ENCODE assay signal across 10 cellular contexts in genomic region chr2:128750328-128751165, GRCh38.
"Had no signal": no experiment of that assay in that cellular context is flagged by ENCODE, and none has a peak within 500 bp of the region (broad histone marks: within the 10 kb centered on the region; RNA-seq: fewer than 3 reads in every experiment).

No MANE protein-coding gene starts in this region.

- H3K9me3 ChIP-seq: heart left ventricle had no signal

- H3K27me3 ChIP-seq: cardiac muscle cell, heart left ventricle had no signal

- ATAC-seq: activated CD8-positive, alpha-beta T cell treated with anti-CD3 and anti-CD28 coated beads, Interleukin-2, amount 10 ng/mL, durations not matched to agents 7 days and 5 days; activated naive CD8-positive, alpha-beta T cell treated with anti-CD3 and anti-CD28 coated beads, Interleukin-2, amount 50 U/mL, for 24 hours; heart left ventricle had no signal

- DNase-seq: activated CD8-positive, alpha-beta T cell treated with anti-CD3 and anti-CD28 coated beads, Interleukin-2, amount 10 ng/mL, durations not matched to agents 7 days and 5 days; activated naive CD4-positive, alpha-beta T cell treated with Interleukin-2 at 50 U/mL for 16 hours; activated naive CD8-positive, alpha-beta T cell treated with anti-CD3 and anti-CD28 coated beads, Interleukin-2, amount 50 U/mL, for 24 hours; heart left ventricle; kidney; stimulated activated CD4-positive, alpha-beta T cell treated with anti-CD3 and anti-CD28 coated beads, Interleukin-1b, Interleukin-23, amount 100 ng/mL, for 48 hours; stimulated activated naive CD4-positive, alpha-beta T cell; SW 1271 had no signal

- H3K9me3 Mint-ChIP-seq: activated naive CD8-positive, alpha-beta T cell treated with anti-CD3 and anti-CD28 coated beads, Interleukin-2, amount 50 U/mL, for 24 hours had no signal

- H3K36me3 ChIP-seq: cardiac muscle cell, heart left ventricle had no signal

- H3K27ac Mint-ChIP-seq: activated CD8-positive, alpha-beta T cell treated with anti-CD3 and anti-CD28 coated beads, Interleukin-2, amount 10 ng/mL, durations not matched to agents 7 days and 5 days; activated naive CD8-positive, alpha-beta T cell treated with anti-CD3 and anti-CD28 coated beads, Interleukin-2, amount 50 U/mL, for 24 hours had no signal

- H3K4me3 ChIP-seq: cardiac muscle cell, heart left ventricle, smooth muscle cell had no signal

- H3K27ac ChIP-seq: cardiac muscle cell, heart left ventricle had no signal

- H3K4me3 Mint-ChIP-seq: activated CD8-positive, alpha-beta T cell treated with anti-CD3 and anti-CD28 coated beads, Interleukin-2, amount 10 ng/mL, durations not matched to agents 7 days and 5 days; activated naive CD8-positive, alpha-beta T cell treated with anti-CD3 and anti-CD28 coated beads, Interleukin-2, amount 50 U/mL, for 24 hours had no signal
